ENCODE assay signal across 2 cellular contexts in the genomic region with DNA sequence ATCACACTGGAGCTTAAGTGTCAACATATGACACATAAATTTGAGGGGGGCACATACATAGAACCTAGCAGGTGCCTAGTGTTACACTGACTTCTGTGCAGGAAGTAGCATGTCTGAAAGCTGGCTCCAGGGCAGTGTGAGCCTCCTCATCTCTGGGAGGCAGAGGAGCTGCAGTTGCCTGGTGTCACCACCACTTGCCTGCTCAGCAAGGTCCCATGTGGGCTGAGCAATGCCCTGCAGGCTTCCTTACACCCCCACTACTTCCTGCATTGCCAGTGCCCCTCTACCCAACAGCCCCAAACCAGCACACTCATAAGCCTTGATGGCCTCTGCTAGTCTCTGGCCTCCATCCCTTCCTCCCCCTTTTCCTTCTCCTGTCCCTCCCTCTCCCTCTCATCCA.
TF ChIP-seq lines count a peak whose summit lies in the region.

No MANE protein-coding gene starts in this region.

TF ChIP-seq in GM23338, 12 proteins besides CTCF, POLR2A, EP300 and RAD21 (continued from another document):
- TF ChIP-seq, protein P1, sequence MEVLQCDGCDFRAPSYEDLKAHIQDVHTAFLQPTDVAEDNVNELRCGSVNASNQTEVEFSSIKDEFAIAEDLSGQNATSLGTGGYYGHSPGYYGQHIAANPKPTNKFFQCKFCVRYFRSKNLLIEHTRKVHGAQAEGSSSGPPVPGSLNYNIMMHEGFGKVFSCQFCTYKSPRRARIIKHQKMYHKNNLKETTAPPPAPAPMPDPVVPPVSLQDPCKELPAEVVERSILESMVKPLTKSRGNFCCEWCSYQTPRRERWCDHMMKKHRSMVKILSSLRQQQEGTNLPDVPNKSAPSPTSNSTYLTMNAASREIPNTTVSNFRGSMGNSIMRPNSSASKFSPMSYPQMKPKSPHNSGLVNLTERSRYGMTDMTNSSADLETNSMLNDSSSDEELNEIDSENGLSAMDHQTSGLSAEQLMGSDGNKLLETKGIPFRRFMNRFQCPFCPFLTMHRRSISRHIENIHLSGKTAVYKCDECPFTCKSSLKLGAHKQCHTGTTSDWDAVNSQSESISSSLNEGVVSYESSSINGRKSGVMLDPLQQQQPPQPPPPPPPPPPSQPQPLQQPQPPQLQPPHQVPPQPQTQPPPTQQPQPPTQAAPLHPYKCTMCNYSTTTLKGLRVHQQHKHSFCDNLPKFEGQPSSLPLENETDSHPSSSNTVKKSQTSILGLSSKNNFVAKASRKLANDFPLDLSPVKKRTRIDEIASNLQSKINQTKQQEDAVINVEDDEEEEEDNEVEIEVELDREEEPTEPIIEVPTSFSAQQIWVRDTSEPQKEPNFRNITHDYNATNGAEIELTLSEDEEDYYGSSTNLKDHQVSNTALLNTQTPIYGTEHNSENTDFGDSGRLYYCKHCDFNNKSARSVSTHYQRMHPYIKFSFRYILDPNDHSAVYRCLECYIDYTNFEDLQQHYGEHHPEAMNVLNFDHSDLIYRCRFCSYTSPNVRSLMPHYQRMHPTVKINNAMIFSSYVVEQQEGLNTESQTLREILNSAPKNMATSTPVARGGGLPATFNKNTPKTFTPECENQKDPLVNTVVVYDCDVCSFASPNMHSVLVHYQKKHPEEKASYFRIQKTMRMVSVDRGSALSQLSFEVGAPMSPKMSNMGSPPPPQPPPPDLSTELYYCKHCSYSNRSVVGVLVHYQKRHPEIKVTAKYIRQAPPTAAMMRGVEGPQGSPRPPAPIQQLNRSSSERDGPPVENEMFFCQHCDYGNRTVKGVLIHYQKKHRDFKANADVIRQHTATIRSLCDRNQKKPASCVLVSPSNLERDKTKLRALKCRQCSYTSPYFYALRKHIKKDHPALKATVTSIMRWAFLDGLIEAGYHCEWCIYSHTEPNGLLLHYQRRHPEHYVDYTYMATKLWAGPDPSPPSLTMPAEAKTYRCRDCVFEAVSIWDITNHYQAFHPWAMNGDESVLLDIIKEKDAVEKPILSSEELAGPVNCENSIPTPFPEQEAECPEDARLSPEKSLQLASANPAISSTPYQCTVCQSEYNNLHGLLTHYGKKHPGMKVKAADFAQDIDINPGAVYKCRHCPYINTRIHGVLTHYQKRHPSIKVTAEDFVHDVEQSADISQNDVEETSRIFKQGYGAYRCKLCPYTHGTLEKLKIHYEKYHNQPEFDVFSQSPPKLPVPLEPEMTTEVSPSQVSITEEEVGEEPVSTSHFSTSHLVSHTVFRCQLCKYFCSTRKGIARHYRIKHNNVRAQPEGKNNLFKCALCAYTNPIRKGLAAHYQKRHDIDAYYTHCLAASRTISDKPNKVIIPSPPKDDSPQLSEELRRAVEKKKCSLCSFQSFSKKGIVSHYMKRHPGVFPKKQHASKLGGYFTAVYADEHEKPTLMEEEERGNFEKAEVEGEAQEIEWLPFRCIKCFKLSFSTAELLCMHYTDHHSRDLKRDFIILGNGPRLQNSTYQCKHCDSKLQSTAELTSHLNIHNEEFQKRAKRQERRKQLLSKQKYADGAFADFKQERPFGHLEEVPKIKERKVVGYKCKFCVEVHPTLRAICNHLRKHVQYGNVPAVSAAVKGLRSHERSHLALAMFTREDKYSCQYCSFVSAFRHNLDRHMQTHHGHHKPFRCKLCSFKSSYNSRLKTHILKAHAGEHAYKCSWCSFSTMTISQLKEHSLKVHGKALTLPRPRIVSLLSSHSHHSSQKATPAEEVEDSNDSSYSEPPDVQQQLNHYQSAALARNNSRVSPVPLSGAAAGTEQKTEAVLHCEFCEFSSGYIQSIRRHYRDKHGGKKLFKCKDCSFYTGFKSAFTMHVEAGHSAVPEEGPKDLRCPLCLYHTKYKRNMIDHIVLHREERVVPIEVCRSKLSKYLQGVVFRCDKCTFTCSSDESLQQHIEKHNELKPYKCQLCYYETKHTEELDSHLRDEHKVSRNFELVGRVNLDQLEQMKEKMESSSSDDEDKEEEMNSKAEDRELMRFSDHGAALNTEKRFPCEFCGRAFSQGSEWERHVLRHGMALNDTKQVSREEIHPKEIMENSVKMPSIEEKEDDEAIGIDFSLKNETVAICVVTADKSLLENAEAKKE (CRISPR knock-in tag; IDR thresholded peaks at IDR 0.05), result no peak
- TF ChIP-seq CREB1 (CRISPR knock-in tag; IDR thresholded peaks at IDR 0.05; ENCODE audit: low read depth) (no peak), NANOG (IDR thresholded peaks at IDR 0.05; ENCODE audit: borderline replicate concordance) (no peak), EZH2phosphoT487 (IDR thresholded peaks at IDR 0.05; ENCODE audit: unreplicated experiment) (no peak), ZNF114 (CRISPR knock-in tag; IDR thresholded peaks at IDR 0.05) (no peak), POLR2AphosphoS5 (IDR thresholded peaks at IDR 0.05; ENCODE audit: low read depth) (no peak), STAT1 (IDR thresholded peaks at IDR 0.05; ENCODE audit: unreplicated experiment) (no peak)
- TF ChIP-seq, protein P2, sequence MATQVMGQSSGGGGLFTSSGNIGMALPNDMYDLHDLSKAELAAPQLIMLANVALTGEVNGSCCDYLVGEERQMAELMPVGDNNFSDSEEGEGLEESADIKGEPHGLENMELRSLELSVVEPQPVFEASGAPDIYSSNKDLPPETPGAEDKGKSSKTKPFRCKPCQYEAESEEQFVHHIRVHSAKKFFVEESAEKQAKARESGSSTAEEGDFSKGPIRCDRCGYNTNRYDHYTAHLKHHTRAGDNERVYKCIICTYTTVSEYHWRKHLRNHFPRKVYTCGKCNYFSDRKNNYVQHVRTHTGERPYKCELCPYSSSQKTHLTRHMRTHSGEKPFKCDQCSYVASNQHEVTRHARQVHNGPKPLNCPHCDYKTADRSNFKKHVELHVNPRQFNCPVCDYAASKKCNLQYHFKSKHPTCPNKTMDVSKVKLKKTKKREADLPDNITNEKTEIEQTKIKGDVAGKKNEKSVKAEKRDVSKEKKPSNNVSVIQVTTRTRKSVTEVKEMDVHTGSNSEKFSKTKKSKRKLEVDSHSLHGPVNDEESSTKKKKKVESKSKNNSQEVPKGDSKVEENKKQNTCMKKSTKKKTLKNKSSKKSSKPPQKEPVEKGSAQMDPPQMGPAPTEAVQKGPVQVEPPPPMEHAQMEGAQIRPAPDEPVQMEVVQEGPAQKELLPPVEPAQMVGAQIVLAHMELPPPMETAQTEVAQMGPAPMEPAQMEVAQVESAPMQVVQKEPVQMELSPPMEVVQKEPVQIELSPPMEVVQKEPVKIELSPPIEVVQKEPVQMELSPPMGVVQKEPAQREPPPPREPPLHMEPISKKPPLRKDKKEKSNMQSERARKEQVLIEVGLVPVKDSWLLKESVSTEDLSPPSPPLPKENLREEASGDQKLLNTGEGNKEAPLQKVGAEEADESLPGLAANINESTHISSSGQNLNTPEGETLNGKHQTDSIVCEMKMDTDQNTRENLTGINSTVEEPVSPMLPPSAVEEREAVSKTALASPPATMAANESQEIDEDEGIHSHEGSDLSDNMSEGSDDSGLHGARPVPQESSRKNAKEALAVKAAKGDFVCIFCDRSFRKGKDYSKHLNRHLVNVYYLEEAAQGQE (IDR thresholded peaks at IDR 0.05; ENCODE audit: unreplicated experiment), result no peak

TF ChIP-seq in WTC11, 78 proteins besides CTCF, POLR2A, EP300 and RAD21 (continued from another document):
- TF ChIP-seq CREM (CRISPR knock-in tag; IDR thresholded peaks at IDR 0.05) (no peak), RELA (CRISPR knock-in tag; IDR thresholded peaks at IDR 0.05; ENCODE audit: borderline replicate concordance) (no peak), GTF2I (CRISPR knock-in tag; conservative IDR thresholded peaks at IDR 0.05) (no peak), ETV6 (CRISPR knock-in tag; IDR thresholded peaks at IDR 0.05) (no peak)
- TF ChIP-seq, protein P3, sequence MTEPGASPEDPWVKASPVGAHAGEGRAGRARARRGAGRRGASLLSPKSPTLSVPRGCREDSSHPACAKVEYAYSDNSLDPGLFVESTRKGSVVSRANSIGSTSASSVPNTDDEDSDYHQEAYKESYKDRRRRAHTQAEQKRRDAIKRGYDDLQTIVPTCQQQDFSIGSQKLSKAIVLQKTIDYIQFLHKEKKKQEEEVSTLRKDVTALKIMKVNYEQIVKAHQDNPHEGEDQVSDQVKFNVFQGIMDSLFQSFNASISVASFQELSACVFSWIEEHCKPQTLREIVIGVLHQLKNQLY (CRISPR knock-in tag; IDR thresholded peaks at IDR 0.05), result no peak
- TF ChIP-seq, protein P4, sequence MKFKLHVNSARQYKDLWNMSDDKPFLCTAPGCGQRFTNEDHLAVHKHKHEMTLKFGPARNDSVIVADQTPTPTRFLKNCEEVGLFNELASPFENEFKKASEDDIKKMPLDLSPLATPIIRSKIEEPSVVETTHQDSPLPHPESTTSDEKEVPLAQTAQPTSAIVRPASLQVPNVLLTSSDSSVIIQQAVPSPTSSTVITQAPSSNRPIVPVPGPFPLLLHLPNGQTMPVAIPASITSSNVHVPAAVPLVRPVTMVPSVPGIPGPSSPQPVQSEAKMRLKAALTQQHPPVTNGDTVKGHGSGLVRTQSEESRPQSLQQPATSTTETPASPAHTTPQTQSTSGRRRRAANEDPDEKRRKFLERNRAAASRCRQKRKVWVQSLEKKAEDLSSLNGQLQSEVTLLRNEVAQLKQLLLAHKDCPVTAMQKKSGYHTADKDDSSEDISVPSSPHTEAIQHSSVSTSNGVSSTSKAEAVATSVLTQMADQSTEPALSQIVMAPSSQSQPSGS (CRISPR knock-in tag; IDR thresholded peaks at IDR 0.05; ENCODE audit: borderline replicate concordance, low read depth), result no peak
TF ChIP-seq in WTC11: peak in this region for 0.
